ENCODE assay signal across 1 cellular context in the genomic region with DNA sequence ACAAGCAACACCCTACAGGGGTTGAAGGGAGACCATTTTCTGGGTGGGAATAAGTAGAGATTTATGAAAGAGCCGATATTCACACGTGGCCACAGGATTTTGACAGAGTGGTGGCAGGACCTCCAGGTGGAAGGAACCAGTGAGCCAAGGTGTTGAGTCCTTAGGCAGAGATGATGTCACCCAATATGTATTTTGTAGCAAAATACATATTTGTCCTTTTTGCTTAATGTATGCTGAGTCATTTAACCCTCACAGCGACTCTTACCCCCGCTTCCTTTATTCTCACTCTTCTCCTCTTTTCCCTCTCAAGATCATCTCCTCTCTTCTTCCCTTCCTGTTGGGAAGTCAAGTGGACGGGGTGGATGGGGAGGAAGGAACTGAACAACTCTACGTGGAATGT.
TF ChIP-seq lines count a peak whose summit lies in the region.

No MANE protein-coding gene starts in this region.

TF ChIP-seq in endothelial cell of umbilical vein, 7 proteins besides CTCF, POLR2A, EP300 and RAD21 (continued from another document):
- TF ChIP-seq, protein P1, sequence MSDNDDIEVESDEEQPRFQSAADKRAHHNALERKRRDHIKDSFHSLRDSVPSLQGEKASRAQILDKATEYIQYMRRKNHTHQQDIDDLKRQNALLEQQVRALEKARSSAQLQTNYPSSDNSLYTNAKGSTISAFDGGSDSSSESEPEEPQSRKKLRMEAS (IDR thresholded peaks at IDR 0.05; ENCODE audit: insufficient read depth, insufficient read length), result no peak
